Comparison of ENCODE assay signal across 11 cellular contexts in genomic region chr4:70637239-70637920, GRCh38. TPM values are rescaled to one million over a fixed set of nuclear protein-coding genes. Genes with fewer than 3 reads are reported as not detected.
DNase-seq lines count a peak whose midpoint lies in the region; ATAC-seq, FAIRE-seq and TF ChIP-seq lines count a peak whose summit lies in the region.
"Had no signal": no experiment of that assay in that cellular context is flagged by ENCODE, and none has a peak within 500 bp of the region (broad histone marks: within the 10 kb centered on the region; RNA-seq: fewer than 3 reads in every experiment).

No MANE protein-coding gene starts in this region.

- no peaks in the 10 kb centered on the region for H3K9me3 ChIP-seq in endothelial cell of umbilical vein (replicated peaks; ENCODE audit: control insufficient read depth, insufficient read depth, low read length)
- H3K9me3 ChIP-seq in neural progenitor cell (ENCODE audit: low read depth) = no peaks in the 10 kb centered on the region

- H3K27me3 ChIP-seq in endothelial cell of umbilical vein (ENCODE audit: control insufficient read depth in 2 of 2, insufficient read depth in 2 of 2, low read length in 2 of 2) (no peaks in the 10 kb centered on the region), neural progenitor cell (no peaks in the 10 kb centered on the region)

- H3K36me3 ChIP-seq in endothelial cell of umbilical vein (ENCODE audit: control insufficient read depth in 2 of 2, extremely low read depth in 1 of 2, insufficient read depth in 2 of 2, low read length in 2 of 2) (no peaks in the 10 kb centered on the region), neural progenitor cell (no peaks in the 10 kb centered on the region)

- no peak overlapping the region for H3K4me3 Mint-ChIP-seq in neural progenitor cell
- no peak overlapping the region for H3K4me3 Mint-ChIP-seq in activated naive CD4-positive, alpha-beta T cell treated with anti-CD3 and anti-CD28 coated beads, Interleukin-2, amount 10 ng/mL, durations not matched to agents 7 days and 5 days
- H3K4me3 Mint-ChIP-seq: T-cell had no signal

- H3K4me1 ChIP-seq in endothelial cell of umbilical vein (ENCODE audit: control insufficient read depth, extremely low read depth, insufficient read depth, low read length) (peaks cover 16% of the 10 kb centered on the region), neural progenitor cell (no peaks in the 10 kb centered on the region)

- no peak overlapping the region for H3K27ac Mint-ChIP-seq in neural progenitor cell
- H3K27ac Mint-ChIP-seq in activated naive CD4-positive, alpha-beta T cell treated with anti-CD3 and anti-CD28 coated beads, Interleukin-2, amount 10 ng/mL, durations not matched to agents 7 days and 5 days = no peak overlapping the region
- H3K27ac Mint-ChIP-seq: T-cell had no signal

- H3K27me3 Mint-ChIP-seq in neural progenitor cell (ENCODE audit: insufficient read depth, low read depth) = no peaks in the 10 kb centered on the region
- peaks cover 12% of the 10 kb centered on the region for H3K27me3 Mint-ChIP-seq in activated naive CD4-positive, alpha-beta T cell treated with anti-CD3 and anti-CD28 coated beads, Interleukin-2, amount 10 ng/mL, durations not matched to agents 7 days and 5 days

- H3K4me3 ChIP-seq in endothelial cell of umbilical vein (replicated peaks in 1 of 3; ENCODE audit: insufficient read depth in 1 of 3, low read depth in 1 of 3, low read length in 3 of 3) (no peak overlapping the region), neural progenitor cell (no peak overlapping the region)

- ATAC-seq in GM18498 (IDR thresholded peaks at IDR 0.05; ENCODE audit: unreplicated experiment) (peak; percentile 75), HG03460 (IDR thresholded peaks at IDR 0.05; ENCODE audit: unreplicated experiment) (peak; percentile 59), GM21825 (IDR thresholded peaks at IDR 0.05; ENCODE audit: unreplicated experiment) (no peak)
- ATAC-seq: T-cell had no signal

- H3K9me3 Mint-ChIP-seq in neural progenitor cell = no peaks in the 10 kb centered on the region
- H3K9me3 Mint-ChIP-seq in activated naive CD4-positive, alpha-beta T cell treated with anti-CD3 and anti-CD28 coated beads, Interleukin-2, amount 10 ng/mL, durations not matched to agents 7 days and 5 days = no peaks in the 10 kb centered on the region
- H3K9me3 Mint-ChIP-seq: T-cell had no signal

- DNase-seq in endothelial cell of umbilical vein (ENCODE audit: low read depth, low spot score) = no peak
- no peak for DNase-seq in neural progenitor cell (ENCODE audit: low spot score)
- no peak for DNase-seq in activated naive CD4-positive, alpha-beta T cell treated with anti-CD3 and anti-CD28 coated beads, Interleukin-2, amount 10 ng/mL, durations not matched to agents 7 days and 5 days
- no peak for DNase-seq in NCI-H345 treated with DMSO at 0.1 percent for 48 hours (lab: John Stamatoyannopoulos, UW; ENCODE audit: unreplicated experiment)
- DNase-seq in DMS114 treated with DMSO at 0.1 percent for 48 hours (lab: John Stamatoyannopoulos, UW; ENCODE audit: unreplicated experiment) = no peak
- DNase-seq: NCI-H1436 treated with DMSO at 0.1 percent for 48 hours, T-cell had no signal

- H3K4me2 ChIP-seq in endothelial cell of umbilical vein (ENCODE audit: insufficient read depth, low read length) = peak overlapping the region; percentile 21
- no peak overlapping the region for H3K4me2 ChIP-seq in neural progenitor cell

- no peak overlapping the region for H3K9ac ChIP-seq in endothelial cell of umbilical vein (replicated peaks; ENCODE audit: extremely low read depth, insufficient read depth, low read length)
- no peak overlapping the region for H3K9ac ChIP-seq in neural progenitor cell

- no peaks in the 10 kb centered on the region for H3F3A ChIP-seq in neural progenitor cell (ENCODE audit: low read depth)

- H4K20me1 ChIP-seq in endothelial cell of umbilical vein (replicated peaks; ENCODE audit: control insufficient read depth, extremely low read depth, insufficient read depth, low read length) (no peaks in the 10 kb centered on the region), neural progenitor cell (ENCODE audit: low read depth) (no peaks in the 10 kb centered on the region)

- H3K36me3 Mint-ChIP-seq in neural progenitor cell = no peaks in the 10 kb centered on the region
- H3K36me3 Mint-ChIP-seq in activated naive CD4-positive, alpha-beta T cell treated with anti-CD3 and anti-CD28 coated beads, Interleukin-2, amount 10 ng/mL, durations not matched to agents 7 days and 5 days = no peaks in the 10 kb centered on the region
- H3K36me3 Mint-ChIP-seq: T-cell had no signal

- dilution Hi-C loops in endothelial cell of umbilical vein (cut with MboI; ENCODE audit: extremely low pct_ligation_motif_present, low sequenced_read_pairs) = no loop called here

- H3K9me1 ChIP-seq in endothelial cell of umbilical vein (replicated peaks; ENCODE audit: control insufficient read depth, extremely low read depth, insufficient read depth, low read length) = no peaks in the 10 kb centered on the region

- intact Hi-C loops in endothelial cell of umbilical vein (cut with micrococcal nuclease) = no loop called here

- no peak for FAIRE-seq in endothelial cell of umbilical vein (lab: Jason Lieb, UNC)

- CTCF ChIA-PET in endothelial cell of umbilical vein (lab: Charles Lee) = interaction anchor here (0.9 kb wide), 1 partner anchor 31 kb away, joined by 3 read pairs; no protein-coding TSS in a partner anchor
- CTCF ChIA-PET in activated naive CD4-positive, alpha-beta T cell treated with anti-CD3 and anti-CD28 coated beads, Interleukin-2, amount 10 ng/mL, durations not matched to agents 7 days and 5 days (lab: Charles Lee) = no interaction called here

- H3K27ac ChIP-seq in endothelial cell of umbilical vein (ENCODE audit: insufficient read depth, low read depth, low read length) = no peak overlapping the region
- no peak overlapping the region for H3K27ac ChIP-seq in neural progenitor cell

- POLR2A ChIA-PET in endothelial cell of umbilical vein (lab: Charles Lee) = no interaction called here

- H3K4me1 Mint-ChIP-seq in neural progenitor cell = no peaks in the 10 kb centered on the region
- H3K4me1 Mint-ChIP-seq in activated naive CD4-positive, alpha-beta T cell treated with anti-CD3 and anti-CD28 coated beads, Interleukin-2, amount 10 ng/mL, durations not matched to agents 7 days and 5 days = peaks cover 2% of the 10 kb centered on the region
- H3K4me1 Mint-ChIP-seq: T-cell had no signal

- TF ChIP-seq CTCF in endothelial cell of umbilical vein (IDR thresholded peaks at IDR 0.05; ENCODE audit: extremely low read depth in 1 of 2, insufficient read depth in 1 of 2, low read depth in 1 of 2, low read length in 2 of 2) (no peak), neural progenitor cell (IDR thresholded peaks at IDR 0.05) (no peak)

- no TSS peak for BruUV-seq in endothelial cell of umbilical vein (replicated peaks; lab: Mats Ljungman, UMichigan)

- no peak for TF ChIP-seq POLR2A in endothelial cell of umbilical vein (IDR thresholded peaks at IDR 0.05; ENCODE audit: low read depth, low read length)

- no peaks in the 10 kb centered on the region for H3K79me2 ChIP-seq in endothelial cell of umbilical vein (ENCODE audit: control insufficient read depth, insufficient read depth, low read length)
- H3K79me2 ChIP-seq in neural progenitor cell (ENCODE audit: low read depth) = no peaks in the 10 kb centered on the region

- H2AFZ ChIP-seq in endothelial cell of umbilical vein (ENCODE audit: low read depth, low read length) (peak overlapping the region; percentile 13), neural progenitor cell (replicated peaks) (peak overlapping the region; percentile 15)

RNA-seq across cellular contexts. Expression of gene ENAM, which starts 8.8 kb away (rescaled TPM):
- total RNA-seq in endothelial cell of umbilical vein (0.05 TPM in 1 of 2 replicates, not detected in the other), neural progenitor cell (ENCODE audit: low replicate concordance) (not detected in 2 replicates)
- polyA plus RNA-seq in endothelial cell of umbilical vein = 0.05 and 0.07 TPM in 2 replicates
- 0.05 and 0.10 TPM in 2 replicates for polyA plus RNA-seq in endothelial cell of umbilical vein (2011; cell fraction: cytosol; rRNA removed)
- polyA plus RNA-seq in endothelial cell of umbilical vein (2011; cell fraction: nucleus; rRNA removed) = 0.03 and 0.13 TPM in 2 replicates
- 0.03 and 0.10 TPM in 2 replicates for polyA plus RNA-seq in endothelial cell of umbilical vein (2012)
- polyA minus RNA-seq in endothelial cell of umbilical vein = 0.08 and 0.49 TPM in 2 replicates
- not detected for polyA minus RNA-seq in endothelial cell of umbilical vein (2011; cell fraction: cytosol; rRNA and poly(A)+ RNA removed)
- 0.29 TPM in 2 replicates for polyA minus RNA-seq in endothelial cell of umbilical vein (2011; cell fraction: nucleus; rRNA and poly(A)+ RNA removed)
- total RNA-seq: pulmonary artery endothelial cell, T-cell had no signal

RNA-seq across cellular contexts. Expression of gene JCHAIN, which starts 28.9 kb away (rescaled TPM):
- not detected in 2 replicates for total RNA-seq in endothelial cell of umbilical vein
- not detected in 2 replicates for polyA plus RNA-seq in endothelial cell of umbilical vein
- polyA plus RNA-seq in endothelial cell of umbilical vein (2011; cell fraction: cytosol; rRNA removed) = not detected in 2 replicates
- not detected in 2 replicates for polyA plus RNA-seq in endothelial cell of umbilical vein (2011; cell fraction: nucleus; rRNA removed)
- not detected in 2 replicates for polyA plus RNA-seq in endothelial cell of umbilical vein (2012)
- polyA minus RNA-seq in endothelial cell of umbilical vein = not detected in 2 replicates
- polyA minus RNA-seq in endothelial cell of umbilical vein (2011; cell fraction: cytosol; rRNA and poly(A)+ RNA removed) = not detected
- not detected in 2 replicates for polyA minus RNA-seq in endothelial cell of umbilical vein (2011; cell fraction: nucleus; rRNA and poly(A)+ RNA removed)
- total RNA-seq in neural progenitor cell (ENCODE audit: low replicate concordance) = 0.09 TPM in 1 of 2 replicates, not detected in the other
- total RNA-seq: pulmonary artery endothelial cell had no signal

RNA-seq across cellular contexts. Expression of gene AMBN, which starts 45.3 kb away (rescaled TPM):
- total RNA-seq in endothelial cell of umbilical vein = not detected in 2 replicates
- not detected in 2 replicates for polyA plus RNA-seq in endothelial cell of umbilical vein
- not detected in 2 replicates for polyA plus RNA-seq in endothelial cell of umbilical vein (2011; cell fraction: cytosol; rRNA removed)
- not detected in 2 replicates for polyA plus RNA-seq in endothelial cell of umbilical vein (2011; cell fraction: nucleus; rRNA removed)
- not detected in 2 replicates for polyA plus RNA-seq in endothelial cell of umbilical vein (2012)
- polyA minus RNA-seq in endothelial cell of umbilical vein = not detected in 2 replicates
- not detected for polyA minus RNA-seq in endothelial cell of umbilical vein (2011; cell fraction: cytosol; rRNA and poly(A)+ RNA removed)
- not detected in 2 replicates for polyA minus RNA-seq in endothelial cell of umbilical vein (2011; cell fraction: nucleus; rRNA and poly(A)+ RNA removed)
- 0.15 TPM in 1 of 2 replicates, not detected in the other for total RNA-seq in neural progenitor cell (ENCODE audit: low replicate concordance)
- total RNA-seq: pulmonary artery endothelial cell, T-cell had no signal

RNA-seq across cellular contexts. Expression of gene UTP3, which starts 51.0 kb away (rescaled TPM):
- total RNA-seq in endothelial cell of umbilical vein = 32.8 and 34.7 TPM in 2 replicates
- polyA plus RNA-seq in endothelial cell of umbilical vein = 6.2 and 8.7 TPM in 2 replicates
- polyA plus RNA-seq in endothelial cell of umbilical vein (2011; cell fraction: cytosol; rRNA removed) = 20.2 and 21.0 TPM in 2 replicates
- 9.2 and 12.2 TPM in 2 replicates for polyA plus RNA-seq in endothelial cell of umbilical vein (2011; cell fraction: nucleus; rRNA removed)
- 26.3 and 38.0 TPM in 2 replicates for polyA plus RNA-seq in endothelial cell of umbilical vein (2012)
- polyA minus RNA-seq in endothelial cell of umbilical vein = 6.0 and 7.3 TPM in 2 replicates
- polyA minus RNA-seq in endothelial cell of umbilical vein (2011; cell fraction: cytosol; rRNA and poly(A)+ RNA removed) = 3.7 TPM
- 4.6 and 4.8 TPM in 2 replicates for polyA minus RNA-seq in endothelial cell of umbilical vein (2011; cell fraction: nucleus; rRNA and poly(A)+ RNA removed)
- total RNA-seq in neural progenitor cell (ENCODE audit: low replicate concordance) = 19.1 and 19.8 TPM in 2 replicates
